Comparison of ENCODE assay signal across 22 cellular contexts in genomic region chr9:34219421-34219820, GRCh38.
"Had no signal": no experiment of that assay in that cellular context is flagged by ENCODE, and none has a peak within 500 bp of the region (broad histone marks: within the 10 kb centered on the region; RNA-seq: fewer than 3 reads in every experiment).

No MANE protein-coding gene starts in this region.

- H3K9me3 Mint-ChIP-seq: mesothelial cell of epicardium; naive B cell; natural killer cell; nephron progenitor cell; stimulated activated effector memory CD8-positive, alpha-beta T cell treated with anti-CD3 and anti-CD28 coated beads, Interleukin-12 subunit alpha, Interleukin-12 subunit beta, amount 100 ng/mL, for 72 hours; stimulated activated naive CD8-positive, alpha-beta T cell treated with anti-CD3 and anti-CD28 coated beads, Interleukin-15, Interleukin-2, amounts not matched to agents 100 ng/mL and 50 ng/mL, for 24 hours had no signal

- H3K4me3 Mint-ChIP-seq: mesothelial cell of epicardium; naive B cell; natural killer cell; nephron progenitor cell; neural progenitor cell; stimulated activated effector memory CD8-positive, alpha-beta T cell treated with anti-CD3 and anti-CD28 coated beads, Interleukin-12 subunit alpha, Interleukin-12 subunit beta, amount 100 ng/mL, for 72 hours; stimulated activated naive CD8-positive, alpha-beta T cell treated with anti-CD3 and anti-CD28 coated beads, Interleukin-15, Interleukin-2, amounts not matched to agents 100 ng/mL and 50 ng/mL, for 24 hours had no signal

- H3K4me1 Mint-ChIP-seq: neural progenitor cell had no signal

- H3K27ac Mint-ChIP-seq: mesothelial cell of epicardium; natural killer cell; nephron progenitor cell; neural progenitor cell; stimulated activated naive CD8-positive, alpha-beta T cell treated with anti-CD3 and anti-CD28 coated beads, Interleukin-15, Interleukin-2, amounts not matched to agents 100 ng/mL and 50 ng/mL, for 24 hours had no signal

- H3K27me3 Mint-ChIP-seq: naive B cell; stimulated activated naive CD8-positive, alpha-beta T cell treated with anti-CD3 and anti-CD28 coated beads, Interleukin-15, Interleukin-2, amounts not matched to agents 100 ng/mL and 50 ng/mL, for 24 hours had no signal

- H3K36me3 Mint-ChIP-seq: natural killer cell had no signal

- DNase-seq: islet precursor cell; left ventricle myocardium inferior; mesendoderm; naive B cell; natural killer cell; nephron progenitor cell; pancreas; posterior cingulate gyrus; retina; right cardiac atrium; sigmoid colon; small intestine; spleen; stimulated activated CD4-positive, alpha-beta T cell treated with anti-CD3 and anti-CD28 coated beads, Interleukin-4, amount 100 ng/mL, for 24 hours; stimulated activated naive CD4-positive, alpha-beta T cell; tibial artery; trophoblast cell; upper lobe of right lung had no signal

- ATAC-seq: natural killer cell; pancreas; right cardiac atrium; stimulated activated effector memory CD8-positive, alpha-beta T cell treated with anti-CD3 and anti-CD28 coated beads, Interleukin-12 subunit alpha, Interleukin-12 subunit beta, amount 100 ng/mL, for 72 hours; upper lobe of right lung had no signal
